Comparison of ENCODE assay signal across 24 cellular contexts in the genomic region with DNA sequence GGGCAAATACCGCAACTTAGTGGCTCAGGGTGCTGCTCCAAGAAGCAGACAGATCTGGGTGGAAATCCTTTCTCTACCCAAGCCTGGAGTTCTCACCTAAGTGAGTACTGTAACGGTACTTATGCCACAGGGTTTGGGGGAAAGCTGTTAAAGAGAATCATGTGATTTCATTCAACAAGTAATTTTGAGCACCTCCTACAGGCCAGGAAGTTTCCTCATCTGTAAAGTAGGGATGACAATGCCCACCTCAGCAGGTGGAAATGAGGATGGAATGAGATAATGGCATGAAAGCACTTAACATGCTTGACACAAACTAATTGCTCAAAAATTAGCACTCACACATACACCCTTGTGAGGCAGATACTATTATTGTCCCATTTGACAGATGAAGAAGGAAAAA.
"Had no signal": no experiment of that assay in that cellular context is flagged by ENCODE, and none has a peak within 500 bp of the region (broad histone marks: within the 10 kb centered on the region; RNA-seq: fewer than 3 reads in every experiment).

No MANE protein-coding gene starts in this region.

- FAIRE-seq: bronchial epithelial cell, frontal cortex, keratinocyte, small intestine had no signal

- H3K9me3 ChIP-seq: esophagus muscularis mucosa, neutrophil, thoracic aorta, uterus had no signal

- H3K4me1 ChIP-seq: uterus had no signal

- H3K4me3 ChIP-seq: esophagus muscularis mucosa, thoracic aorta, uterus had no signal

- H3K36me3 ChIP-seq: esophagus muscularis mucosa, neutrophil, thoracic aorta, uterus had no signal

- H3K27ac ChIP-seq: esophagus muscularis mucosa, neutrophil, thoracic aorta, uterus had no signal

- DNase-seq: activated B cell treated with CpG ODN at 0.5 μM for 24 hours; activated CD4-positive, alpha-beta T cell treated with anti-CD3 and anti-CD28 coated beads, Interleukin-2, amount 50 U/mL, for 1 hour; activated CD8-positive, alpha-beta T cell treated with anti-CD3 and anti-CD28 coated beads for 36 hours; activated gamma-delta T cell treated with Interleukin-2 at 50 U/mL for 16 hours; activated naive CD8-positive, alpha-beta T cell treated with anti-CD3 and anti-CD28 coated beads, Interleukin-2, amount 50 U/mL, for 24 hours; activated T-cell treated with anti-CD3 and anti-CD28 coated beads, Interleukin-2, amount 50 U/mL, for 4 hours; glutamatergic neuron; left cardiac atrium; left ventricle myocardium superior; small intestine; stimulated activated CD4-positive, alpha-beta T cell treated with anti-CD3 and anti-CD28 coated beads, Interleukin-4, amount 100 ng/mL, for 24 hours; T-helper 17 cell; T1000; trophoblast cell; uterus had no signal

- ATAC-seq: activated CD8-positive, alpha-beta T cell treated with anti-CD3 and anti-CD28 coated beads for 36 hours; activated naive CD8-positive, alpha-beta T cell treated with anti-CD3 and anti-CD28 coated beads, Interleukin-2, amount 50 U/mL, for 24 hours; activated T-cell treated with anti-CD3 and anti-CD28 coated beads, Interleukin-2, amount 50 U/mL, for 4 hours; activated T-helper 17 cell treated with anti-CD3 and anti-CD28 coated beads, Interleukin-2, amount 50 U/mL, for 72 hours; sciatic nerve; stimulated activated effector memory CD8-positive, alpha-beta T cell treated with anti-CD3 and anti-CD28 coated beads, Interleukin-12 subunit alpha, Interleukin-12 subunit beta, amount 100 ng/mL, for 72 hours; T-helper 17 cell had no signal

- H3K27me3 ChIP-seq: esophagus muscularis mucosa, neutrophil, uterus had no signal
